ENCODE assay signal across 9 cellular contexts in genomic region chr3:4721511-4721911, GRCh38.
A peak's percentile ranks its signal among the peaks of the same experiment; 100 is the strongest.
DNase-seq lines count a peak whose midpoint lies in the region; ATAC-seq, FAIRE-seq and TF ChIP-seq lines count a peak whose summit lies in the region.
"Had no signal": no experiment of that assay in that cellular context is flagged by ENCODE, and none has a peak within 500 bp of the region (broad histone marks: within the 10 kb centered on the region; RNA-seq: fewer than 3 reads in every experiment).

No MANE protein-coding gene starts in this region.

- peaks cover 0 to 8% (median 0%) of the 10 kb centered on the region in 3 donors for H3K36me3 ChIP-seq in Peyer's patch
- H3K36me3 ChIP-seq in endocrine pancreas (ENCODE audit: control insufficient read depth, insufficient read depth, low read length) = no peaks in the 10 kb centered on the region
- H3K36me3 ChIP-seq in osteoblast (ENCODE audit: insufficient read depth, low read length) = no peaks in the 10 kb centered on the region

- peak; percentile 76 for DNase-seq in AG04450 (ENCODE audit: low read depth, low spot score)
- DNase-seq in Peyer's patch = no peak
- DNase-seq in osteoblast (ENCODE audit: insufficient read length, low spot score, missing footprints) = no peak
- no peak for DNase-seq in NCI-H345 (lab: John Stamatoyannopoulos, UW)
- DNase-seq in HTR-8/SVneo (ENCODE audit: insufficient read length, low spot score) = no peak
- no peak for DNase-seq in activated CD4-positive, alpha-beta T cell treated with anti-CD3 and anti-CD28 coated beads, Interleukin-2, amount 50 U/mL, for 48 hours
- DNase-seq: activated T-cell treated with anti-CD3 and anti-CD28 coated beads, Interleukin-2, amount 50 U/mL, for 4 hours had no signal

- no peak for TF ChIP-seq POLR2A in Peyer's patch (IDR thresholded peaks at IDR 0.05)

- no peak for ATAC-seq in GM21737 (IDR thresholded peaks at IDR 0.05; ENCODE audit: unreplicated experiment)

- H3K4me2 ChIP-seq in osteoblast (ENCODE audit: insufficient read depth, low read length) = peak overlapping the region; percentile 64

- no peaks in the 10 kb centered on the region for H3K79me2 ChIP-seq in osteoblast (ENCODE audit: insufficient read depth, low read length)

- H3K4me3 ChIP-seq in AG04450 (ENCODE audit: low read depth, low read length) = no peak overlapping the region
- no peak overlapping the region for H3K4me3 ChIP-seq in Peyer's patch
- no peak overlapping the region for H3K4me3 ChIP-seq in endocrine pancreas (ENCODE audit: control insufficient read depth, insufficient read depth, low read length)
- H3K4me3 ChIP-seq in osteoblast (ENCODE audit: insufficient read depth, low read length) = no peak overlapping the region

- peaks cover 0 to 38% (median 0%) of the 10 kb centered on the region in 4 donors for H3K4me1 ChIP-seq in Peyer's patch
- peaks cover 6% of the 10 kb centered on the region for H3K4me1 ChIP-seq in endocrine pancreas (ENCODE audit: control insufficient read depth, insufficient read depth, low read length)
- H3K4me1 ChIP-seq in osteoblast (ENCODE audit: insufficient read depth, low read length) = peaks cover 57% of the 10 kb centered on the region

- CTCF ChIA-PET in AG04450 (lab: Charles Lee) = interaction anchor here (0.6 to 2.4 kb wide), 12 partner anchors 10 to 426 kb away, joined by 3 to 41 read pairs (median 6); partner anchors contain the start of gene BHLHE40

- H3K27ac ChIP-seq in AG04450 (ENCODE audit: low read depth, low read length) (peak overlapping the region; percentile 59), Peyer's patch (peak overlapping the region in 3 of 4 donors; percentile 1 to 44 (median 29)), osteoblast (ENCODE audit: low read depth, low read length) (peak overlapping the region; percentile 91)

- peak overlapping the region; percentile 11 for H3K9ac ChIP-seq in endocrine pancreas (ENCODE audit: control insufficient read depth, insufficient read depth, low read length)

- no peak for TF ChIP-seq CTCF in AG04450 (IDR thresholded peaks at IDR 0.05; ENCODE audit: low read depth, low read length)
- TF ChIP-seq CTCF in Peyer's patch (IDR thresholded peaks at IDR 0.05) = no peak
- no peak for TF ChIP-seq CTCF in osteoblast (IDR thresholded peaks at IDR 0.05; ENCODE audit: extremely low read depth, low read depth, low read length)

- no peaks in the 10 kb centered on the region for H3K9me3 ChIP-seq in AG04450 (ENCODE audit: control insufficient read depth, insufficient read depth, low read length)
- no peaks in the 10 kb centered on the region for H3K9me3 ChIP-seq in Peyer's patch
- H3K9me3 ChIP-seq in endocrine pancreas (ENCODE audit: control insufficient read depth, low read length) = no peaks in the 10 kb centered on the region
- no peaks in the 10 kb centered on the region for H3K9me3 ChIP-seq in osteoblast (ENCODE audit: low read depth, low read length)

- H4K20me1 ChIP-seq in osteoblast (ENCODE audit: insufficient read depth, low read length) = no peaks in the 10 kb centered on the region

- H3K27me3 ChIP-seq in AG04450 (ENCODE audit: control insufficient read depth, insufficient read depth, low read length) = no peaks in the 10 kb centered on the region
- no peaks in the 10 kb centered on the region for H3K27me3 ChIP-seq in Peyer's patch
- no peaks in the 10 kb centered on the region for H3K27me3 ChIP-seq in endocrine pancreas (ENCODE audit: control insufficient read depth, insufficient read depth, low read length)
- no peaks in the 10 kb centered on the region for H3K27me3 ChIP-seq in osteoblast (ENCODE audit: insufficient read depth, low read length)

- POLR2A ChIA-PET in AG04450 (lab: Yijun Ruan, JAX) = interaction anchor here (0.6 to 1.5 kb wide), 3 partner anchors 257 to 380 kb away, joined by 4 to 7 read pairs (median 4); partner anchors contain the start of gene BHLHE40

- no peak overlapping the region for H2AFZ ChIP-seq in osteoblast (ENCODE audit: low read length)

- no peak for FAIRE-seq in HTR-8/SVneo (lab: Jason Lieb, UNC)

Comparison
In these comparisons a context has a peak if more than half of its experiments do, and no peak if none do; other contexts are left out.
1. H3K27ac ChIP-seq: peak in every context shown above with its lines; median percentile 91 in osteoblast; 59 in AG04450; 29 in Peyer's patch.